ENCODE assay signal across 17 cellular contexts in the genomic region with DNA sequence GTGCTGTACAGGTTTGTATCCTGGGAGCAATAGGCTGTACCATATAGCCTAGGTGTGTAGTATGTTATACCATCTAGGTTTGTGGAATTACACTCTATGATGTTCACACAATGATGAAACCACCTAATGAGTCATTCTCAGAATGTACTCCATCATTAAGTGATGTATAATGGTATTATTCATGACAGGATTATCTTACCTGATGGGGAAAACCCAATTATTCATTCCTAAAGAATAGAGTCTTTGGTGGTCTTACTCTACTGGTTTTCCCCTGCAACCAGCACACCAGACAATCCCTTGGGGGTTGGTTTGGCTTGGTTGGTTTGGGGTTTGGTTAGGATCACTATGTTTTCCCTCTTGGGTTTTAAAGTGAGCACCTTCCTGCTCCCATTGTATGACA. TPM values are rescaled to one million over a fixed set of nuclear protein-coding genes. Genes with fewer than 3 reads are reported as not detected.
DNase-seq lines count a peak whose midpoint lies in the region; ATAC-seq and TF ChIP-seq lines count a peak whose summit lies in the region.
"Had no signal": no experiment of that assay in that cellular context is flagged by ENCODE, and none has a peak within 500 bp of the region (broad histone marks: within the 10 kb centered on the region; RNA-seq: fewer than 3 reads in every experiment).

No MANE protein-coding gene starts in this region.

- no peak overlapping the region for H3K27ac Mint-ChIP-seq in activated CD4-positive, alpha-beta T cell treated with anti-CD3 and anti-CD28 coated beads for 36 hours

- no peak for TF ChIP-seq CTCF in fibroblast of mammary gland (conservative IDR thresholded peaks at IDR 0.05; ENCODE audit: control insufficient read depth, insufficient read depth, low read depth, low read length)

- intact Hi-C loops in activated CD4-positive, alpha-beta T cell treated with anti-CD3 and anti-CD28 coated beads for 36 hours (cut with DNase I, micrococcal nuclease) = loop anchor here (1.0 to 10.0 kb wide), 4 partner anchors 28 to 1209 kb away; a partner anchor contains a TSS

- H3K27me3 Mint-ChIP-seq in activated CD4-positive, alpha-beta T cell treated with anti-CD3 and anti-CD28 coated beads for 36 hours = peaks cover 31% of the 10 kb centered on the region

- H3K36me3 Mint-ChIP-seq in activated CD4-positive, alpha-beta T cell treated with anti-CD3 and anti-CD28 coated beads for 36 hours (ENCODE audit: low read depth) = no peaks in the 10 kb centered on the region

- POLR2A ChIA-PET in activated CD4-positive, alpha-beta T cell treated with anti-CD3 and anti-CD28 coated beads for 36 hours (lab: Charles Lee) = no interaction called here

- H3K4me1 Mint-ChIP-seq in activated CD4-positive, alpha-beta T cell treated with anti-CD3 and anti-CD28 coated beads for 36 hours = peaks cover 17% of the 10 kb centered on the region

- H3K4me3 Mint-ChIP-seq in activated CD4-positive, alpha-beta T cell treated with anti-CD3 and anti-CD28 coated beads for 36 hours = no peak overlapping the region

- DNase-seq in activated CD4-positive, alpha-beta T cell treated with anti-CD3 and anti-CD28 coated beads for 36 hours = no peak
- no peak for DNase-seq in activated CD4-positive, alpha-beta T cell treated with anti-CD3 and anti-CD28 coated beads for 1 hour
- DNase-seq in fibroblast of mammary gland (ENCODE audit: low read depth) = peak; percentile 6
- no peak for DNase-seq in C1 segment of cervical spinal cord (lab: John Stamatoyannopoulos, UW)
- DNase-seq in foreskin melanocyte = no peak
- DNase-seq in NCI-H1092 treated with DMSO at 0.1 percent for 48 hours (lab: John Stamatoyannopoulos, UW) = no peak
- DNase-seq: 8988T; activated CD8-positive, alpha-beta memory T cell treated with anti-CD3 and anti-CD28 coated beads, Interleukin-2, amount 50 U/mL, for 48 hours; DMS153; erythroblast; NCI-H524 treated with DMSO at 0.1 percent for 48 hours; SW 1271; uterus had no signal

- CTCF ChIA-PET in activated CD4-positive, alpha-beta T cell treated with anti-CD3 and anti-CD28 coated beads for 36 hours (lab: Charles Lee) = no interaction called here

- ATAC-seq in activated CD4-positive, alpha-beta T cell treated with anti-CD3 and anti-CD28 coated beads for 36 hours = peak; percentile 84
- ATAC-seq in GM21529 (IDR thresholded peaks at IDR 0.05; ENCODE audit: unreplicated experiment) (peak; percentile 49), HG03432 (IDR thresholded peaks at IDR 0.05; ENCODE audit: unreplicated experiment) (peak; percentile 64)

- no peaks in the 10 kb centered on the region for H3K9me3 Mint-ChIP-seq in activated CD4-positive, alpha-beta T cell treated with anti-CD3 and anti-CD28 coated beads for 36 hours (ENCODE audit: low read depth)

- H3K4me3 ChIP-seq in fibroblast of mammary gland (ENCODE audit: control insufficient read depth, low read depth, low read length) = no peak overlapping the region
- H3K4me3 ChIP-seq: right atrium auricular region, uterus had no signal

RNA-seq across cellular contexts. Expression of a gene that starts 12.6 kb away (rescaled TPM):
- total RNA-seq in activated CD4-positive, alpha-beta T cell treated with anti-CD3 and anti-CD28 coated beads for 36 hours = not detected
- total RNA-seq: M059J, right atrium auricular region, uterus had no signal

RNA-seq across cellular contexts. Expression of a gene that starts 51.8 kb away (rescaled TPM):
- total RNA-seq in activated CD4-positive, alpha-beta T cell treated with anti-CD3 and anti-CD28 coated beads for 36 hours = not detected
- total RNA-seq: M059J, right atrium auricular region, uterus had no signal
